Comparison of ENCODE assay signal across 8 cellular contexts in the genomic region with DNA sequence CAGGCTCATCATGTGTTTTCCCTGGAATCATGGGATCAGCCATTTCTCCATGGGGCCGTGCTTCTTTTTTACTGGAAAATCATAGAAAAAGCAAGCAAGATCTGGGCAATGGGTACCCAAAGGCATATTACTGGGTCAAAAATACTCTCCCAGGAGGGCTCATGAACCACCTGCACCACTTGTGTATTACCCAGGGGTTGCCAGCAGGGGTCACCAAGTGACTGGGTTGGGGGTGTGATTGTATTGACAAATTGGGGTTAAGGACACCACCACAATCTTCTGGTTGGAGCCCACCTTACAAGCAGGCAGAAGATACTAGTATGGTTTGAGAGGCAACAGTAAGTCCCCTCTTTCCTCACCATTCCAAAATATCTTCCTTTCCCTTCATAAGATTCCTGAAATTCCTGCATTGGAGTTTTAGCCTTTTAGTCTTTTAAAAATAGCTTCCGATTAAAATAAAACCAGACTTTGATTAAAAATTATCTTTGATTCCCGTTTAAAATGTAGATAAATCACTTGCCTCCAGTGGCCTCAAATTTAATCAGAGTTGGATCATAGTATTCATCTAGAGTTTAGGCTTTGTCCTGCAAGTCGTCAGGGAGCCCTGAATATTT.
DNase-seq lines count a peak whose midpoint lies in the region; ATAC-seq and TF ChIP-seq lines count a peak whose summit lies in the region.

No MANE protein-coding gene starts in this region.

- no peaks in the 10 kb centered on the region for H3K4me1 Mint-ChIP-seq in effector memory CD8-positive, alpha-beta T cell (ENCODE audit: low read depth in 2 of 2)
- no peaks in the 10 kb centered on the region for H3K4me1 Mint-ChIP-seq in natural killer cell

- TF ChIP-seq CTCF in HL-60 (IDR thresholded peaks at IDR 0.05; ENCODE audit: insufficient read depth, low read length) (peak; percentile 72), natural killer cell (IDR thresholded peaks at IDR 0.05) (peak; percentile 64)

- peaks cover 1% of the 10 kb centered on the region for H3K27me3 ChIP-seq in HL-60 (ENCODE audit: insufficient read depth, poor library complexity, severe bottlenecking)

- H3K4me3 Mint-ChIP-seq in effector memory CD8-positive, alpha-beta T cell = no peak overlapping the region
- no peak overlapping the region for H3K4me3 Mint-ChIP-seq in natural killer cell

- peaks cover 39 to 47% of the 10 kb centered on the region in 2 donors for H3K27me3 Mint-ChIP-seq in effector memory CD8-positive, alpha-beta T cell
- H3K27me3 Mint-ChIP-seq in natural killer cell (ENCODE audit: low read depth in 2 of 2) = peaks cover 0 to 15% of the 10 kb centered on the region in 2 donors

- ATAC-seq in GM19372 (IDR thresholded peaks at IDR 0.05; ENCODE audit: low read depth, unreplicated experiment) (peak; percentile 76), natural killer cell (peak; percentile 55 to 64 (median 57)), GM19328 (IDR thresholded peaks at IDR 0.05; ENCODE audit: unreplicated experiment) (no peak)
- ATAC-seq in effector memory CD8-positive, alpha-beta T cell (replicated peaks) = peak; percentile 43

- H3K27ac Mint-ChIP-seq in effector memory CD8-positive, alpha-beta T cell = no peak overlapping the region
- no peak overlapping the region for H3K27ac Mint-ChIP-seq in natural killer cell

- no peaks in the 10 kb centered on the region for H3K9me3 Mint-ChIP-seq in effector memory CD8-positive, alpha-beta T cell
- H3K9me3 Mint-ChIP-seq in natural killer cell = no peaks in the 10 kb centered on the region

- no peaks in the 10 kb centered on the region for H3K36me3 Mint-ChIP-seq in effector memory CD8-positive, alpha-beta T cell (ENCODE audit: insufficient read depth)
- H3K36me3 Mint-ChIP-seq in natural killer cell = no peaks in the 10 kb centered on the region

- no peak overlapping the region for H3K4me3 ChIP-seq in HL-60 (replicated peaks; ENCODE audit: insufficient read depth, low read length)

- DNase-seq in COLO829 (ENCODE audit: low spot score) = peak; percentile 41
- peak; percentile 2 to 47 for DNase-seq in HL-60 (ENCODE audit: low read depth in 1 of 2, low spot score in 1 of 2)
- DNase-seq in activated CD4-positive, alpha-beta T cell treated with anti-CD3 and anti-CD28 coated beads for 24 hours (ENCODE audit: low read depth in 2 of 2) = peak; percentile 23 to 42
- peak; percentile 47 to 56 (median 49) for DNase-seq in effector memory CD8-positive, alpha-beta T cell
- peak; percentile 40 for DNase-seq in natural killer cell
- no peak for DNase-seq in DMS79 treated with DMSO at 0.1 percent for 48 hours (lab: John Stamatoyannopoulos, UW)

- H3K27ac ChIP-seq in HL-60 (replicated peaks) = no peak overlapping the region

- intact Hi-C loops in natural killer cell (cut with micrococcal nuclease) = loop anchor here (2.0 to 10.0 kb wide), 2 partner anchors 1308 to 1516 kb away; no protein-coding TSS in a partner anchor
